ENCODE assay signal across 18 cellular contexts in the genomic region with DNA sequence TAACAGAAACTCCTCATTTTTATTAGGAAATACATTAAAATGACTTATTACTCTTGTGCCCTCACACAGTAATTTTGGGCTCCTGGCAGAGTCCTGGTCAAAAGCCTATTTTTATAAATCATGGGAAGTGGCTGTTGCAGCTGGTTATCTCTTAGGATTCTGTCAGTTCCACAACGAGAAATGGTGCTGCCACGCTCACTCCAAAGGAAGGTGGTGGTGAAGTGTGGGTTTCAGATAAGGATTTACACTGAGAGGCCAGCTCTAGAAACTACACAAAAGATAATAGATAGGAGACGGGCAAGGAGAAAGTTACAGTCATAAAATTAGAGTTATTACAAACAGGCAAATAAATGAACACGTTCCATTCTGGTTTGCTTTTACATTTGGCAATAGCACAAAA.
"Had no signal": no experiment of that assay in that cellular context is flagged by ENCODE, and none has a peak within 500 bp of the region (broad histone marks: within the 10 kb centered on the region; RNA-seq: fewer than 3 reads in every experiment).

No MANE protein-coding gene starts in this region.

- ATAC-seq: foreskin keratinocyte; left lobe of liver; naive thymus-derived CD4-positive, alpha-beta T cell; right lobe of liver; stimulated activated naive CD8-positive, alpha-beta T cell treated with anti-CD3 and anti-CD28 coated beads, Interleukin-15, Interleukin-2, amounts not matched to agents 100 U/mL and 50 U/mL, for 24 hours had no signal

- H3K4me1 ChIP-seq: foreskin keratinocyte, parathyroid adenoma, prostate gland, right lobe of liver, tibial artery, upper lobe of left lung, vagina had no signal

- H3K9me3 ChIP-seq: prostate gland, right lobe of liver, tibial artery, upper lobe of left lung, vagina had no signal

- H3K36me3 ChIP-seq: prostate gland, right lobe of liver, tibial artery, upper lobe of left lung, vagina had no signal

- H3K27me3 ChIP-seq: tibial artery, upper lobe of left lung, vagina had no signal

- H3K79me2 ChIP-seq: parathyroid adenoma had no signal

- H2AFZ ChIP-seq: parathyroid adenoma had no signal

- DNase-seq: dermis blood vessel endothelial cell; foreskin keratinocyte; hypothalamus; islet precursor cell; mammary epithelial cell; naive thymus-derived CD4-positive, alpha-beta T cell; nephron progenitor cell; right lobe of liver; stimulated activated CD4-positive, alpha-beta T cell treated with anti-CD3 and anti-CD28 coated beads, Interleukin-4, amount 100 ng/mL, for 1 hour; stimulated activated CD8-positive, alpha-beta memory T cell treated with anti-CD3 and anti-CD28 coated beads, Interleukin-4, amount 100 ng/mL, for 48 hours; stimulated activated naive CD8-positive, alpha-beta T cell treated with anti-CD3 and anti-CD28 coated beads, Interleukin-15, Interleukin-2, amounts not matched to agents 100 U/mL and 50 U/mL, for 24 hours; tibial artery; upper lobe of left lung had no signal

- FAIRE-seq: endothelial cell of umbilical vein had no signal

- H3K4me3 ChIP-seq: prostate gland, right lobe of liver, tibial artery, upper lobe of left lung, vagina had no signal

- H3K27ac ChIP-seq: foreskin keratinocyte, parathyroid adenoma, prostate gland, right lobe of liver, tibial artery, upper lobe of left lung, vagina had no signal
